ENCODE assay signal across 16 cellular contexts in genomic region chr3:150351398-150351797, GRCh38. TPM values are rescaled to one million over a fixed set of nuclear protein-coding genes. Genes with fewer than 3 reads are reported as not detected.
DNase-seq lines count a peak whose midpoint lies in the region; ATAC-seq and TF ChIP-seq lines count a peak whose summit lies in the region.
"Had no signal": no experiment of that assay in that cellular context is flagged by ENCODE, and none has a peak within 500 bp of the region (broad histone marks: within the 10 kb centered on the region; RNA-seq: fewer than 3 reads in every experiment).

No MANE protein-coding gene starts in this region.

- no peak for ATAC-seq in GM18519 (IDR thresholded peaks at IDR 0.05; ENCODE audit: low FRiP score, unreplicated experiment)
- no peak for ATAC-seq in HG03139 (IDR thresholded peaks at IDR 0.05; ENCODE audit: unreplicated experiment)
- ATAC-seq in GM19328 (IDR thresholded peaks at IDR 0.05; ENCODE audit: unreplicated experiment), result no peak
- ATAC-seq: GM12878 had no signal

- H3K4me3 ChIP-seq in esophagus squamous epithelium (no peak overlapping the region), smooth muscle cell (no peak overlapping the region)
- H3K4me3 ChIP-seq: GM12878 had no signal

- WGBS in esophagus squamous epithelium, 2 donors, result 38 to 52% methylated on average over 3 of the region's 3 CpGs
- WGBS in smooth muscle cell (ENCODE audit: low lambda C conversion rate), result 82% methylated on average over 3 of the region's 3 CpGs

- H3K27me3 ChIP-seq in esophagus squamous epithelium (no peaks in the 10 kb centered on the region), smooth muscle cell (ENCODE audit: low read depth) (no peaks in the 10 kb centered on the region)
- H3K27me3 ChIP-seq: BE2C had no signal

- no peak overlapping the region for H3K4me2 ChIP-seq in smooth muscle cell

- no peaks in the 10 kb centered on the region for H3K36me3 ChIP-seq in esophagus squamous epithelium
- no peaks in the 10 kb centered on the region for H3K36me3 ChIP-seq in smooth muscle cell (ENCODE audit: low read depth)
- H3K36me3 ChIP-seq: BE2C had no signal

- no peaks in the 10 kb centered on the region for H3K79me2 ChIP-seq in smooth muscle cell (ENCODE audit: low read depth)

- DNase-seq in HT1080 (ENCODE audit: low read depth) (peak; percentile 65), amniotic epithelial cell (ENCODE audit: low read depth) (peak; percentile 44), esophagus squamous epithelium (lab: John Stamatoyannopoulos, UW) (no peak), smooth muscle cell (lab: John Stamatoyannopoulos, UW; ENCODE audit: unreplicated experiment) (no peak)
- DNase-seq: BE2C; CD4-positive, alpha-beta T cell; H9; NCI-H1105 treated with DMSO at 0.1 percent for 48 hours; NCI-H187; NCI-H2171 treated with DMSO at 0.1 percent for 48 hours; NCI-H446 treated with DMSO at 0.1 percent for 48 hours; NCI-H774 had no signal

- intact Hi-C loops in esophagus squamous epithelium (cut with DNase I), result no loop called here

- no peak for TF ChIP-seq CTCF in esophagus squamous epithelium (IDR thresholded peaks at IDR 0.05)
- TF ChIP-seq CTCF in smooth muscle cell (IDR thresholded peaks at IDR 0.05; ENCODE audit: borderline replicate concordance, insufficient read depth, poor library complexity, severe bottlenecking), result no peak

- H2AFZ ChIP-seq in smooth muscle cell (ENCODE audit: low read depth), result no peak overlapping the region

- H4K20me1 ChIP-seq in smooth muscle cell (ENCODE audit: low read depth), result no peaks in the 10 kb centered on the region

- TF ChIP-seq POLR2A in esophagus squamous epithelium (IDR thresholded peaks at IDR 0.05), result no peak

- H3K9ac ChIP-seq in smooth muscle cell (ENCODE audit: low read depth), result no peak overlapping the region

- H3K27ac ChIP-seq in esophagus squamous epithelium (peak overlapping the region in 3 of 4 donors; percentile 45 to 77 (median 54)), smooth muscle cell (ENCODE audit: low read depth) (peak overlapping the region; percentile 50)

- peaks cover 13% of the 10 kb centered on the region for H3F3A ChIP-seq in smooth muscle cell (ENCODE audit: low read depth)

- H3K9me3 ChIP-seq in esophagus squamous epithelium (no peaks in the 10 kb centered on the region), smooth muscle cell (replicated peaks; ENCODE audit: low read depth) (no peaks in the 10 kb centered on the region)
- H3K9me3 ChIP-seq: BE2C had no signal

- H3K4me1 ChIP-seq in esophagus squamous epithelium (peaks cover 14 to 57% (median 25%) of the 10 kb centered on the region in 3 donors), smooth muscle cell (ENCODE audit: low read depth) (peaks cover 31% of the 10 kb centered on the region)
- H3K4me1 ChIP-seq: BE2C had no signal

RNA-seq across cellular contexts. Expression of gene TSC22D2, which starts 56.7 kb away (rescaled TPM):
- total RNA-seq in HT1080 (2014; rRNA removed; shearing (Covaris generic)), result 6.2 and 7.7 TPM in 2 replicates
- polyA plus RNA-seq in HT1080 (2015; cell fraction: cytosol; rRNA removed), result 17.7 and 21.3 TPM in 2 replicates
- 33.3 and 33.8 TPM in 2 replicates for polyA plus RNA-seq in HT1080 (2015; cell fraction: nucleus; rRNA removed)
- total RNA-seq in esophagus squamous epithelium, result 10 to 100 TPM in 3 of 4 donors, 1 to 10 TPM in 1; 8.5 to 20.0 (median 15.2) TPM
- 37.0 and 43.5 TPM in 2 replicates for total RNA-seq in smooth muscle cell
- 31.7 and 36.1 TPM in 2 replicates for polyA plus RNA-seq in smooth muscle cell

Comparison
In these comparisons a context has a peak if more than half of its experiments do, and no peak if none do; other contexts are left out.
1. DNase-seq: peak in HT1080 (single experiment) and amniotic epithelial cell (single experiment); none in esophagus squamous epithelium (single experiment) and smooth muscle cell (single experiment).